8 cellular contexts compared by ENCODE assay signal in the genomic region with DNA sequence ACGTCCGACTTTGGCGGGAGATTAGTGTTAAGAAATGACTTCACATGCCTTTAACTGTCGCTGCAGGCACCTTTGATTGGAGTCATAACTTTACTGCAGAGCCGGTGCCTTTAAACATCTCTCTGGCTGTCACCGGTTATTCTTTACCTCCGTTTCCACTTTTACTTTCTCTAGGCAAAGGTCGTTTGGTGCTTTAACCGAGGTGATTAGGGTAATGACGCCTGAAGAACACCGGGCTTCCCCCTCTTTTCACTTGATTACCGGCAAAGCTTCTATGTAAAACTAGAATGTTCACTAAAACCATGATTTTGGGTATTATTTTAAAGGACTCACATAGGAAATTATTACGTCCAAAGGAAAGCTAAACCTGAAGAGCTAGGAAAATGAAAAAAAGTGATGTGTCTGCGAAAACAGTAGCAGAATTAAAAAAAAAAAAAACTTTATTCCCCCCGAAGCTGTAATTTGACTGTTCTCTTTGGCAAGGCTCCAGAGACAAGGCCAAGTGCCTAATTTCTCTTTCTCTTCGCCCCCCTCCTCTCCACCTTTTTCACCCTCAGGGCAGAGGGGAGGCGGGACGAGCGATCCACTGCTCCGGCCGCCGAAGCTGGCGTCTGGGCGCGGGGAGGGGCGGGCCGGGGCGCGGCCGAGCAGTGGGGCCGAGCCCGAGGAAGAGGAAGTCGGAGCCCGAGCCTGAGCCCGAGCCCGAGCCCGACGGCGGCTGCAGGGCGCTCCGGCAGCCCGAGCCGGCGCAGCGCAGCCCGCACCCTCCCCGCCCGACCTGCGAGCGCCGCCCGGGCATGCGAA. TPM values are rescaled to one million over a fixed set of nuclear protein-coding genes. Genes with fewer than 3 reads are reported as not detected.
DNase-seq lines count a peak whose midpoint lies in the region; ATAC-seq and TF ChIP-seq lines count a peak whose summit lies in the region.

A gene (plus strand): TSS at position 687 of the 804 bp plus-strand sequence. CDS start 133,797 bp downstream, outside the sequence.

- H3K27ac ChIP-seq in BLaER1 treated with 17β-estradiol and CSF1 and Interleukin-3, amounts not matched to agents 10 nM and 100 nM, result peak within 1 kb of the TSS in 8 of 11 experiments; percentile 15 to 55 (median 28); a peak in 8 of 22 replicates
- peak within 1 kb of the TSS; percentile 61 for H3K27ac ChIP-seq in SJCRH30

- DNase-seq in SJCRH30 (peak; percentile 83 to 90), head of caudate nucleus (peak in 38 of 42 donors; percentile 10 to 66 (median 31)), osteocyte (ENCODE audit: extremely low spot score, unreplicated experiment) (peak; percentile 87), ureter (ENCODE audit: low spot score) (peak; percentile 77)

- no peaks in the 10 kb centered on the region for H3K9me3 ChIP-seq in BLaER1 treated with 17β-estradiol and CSF1 and Interleukin-3, amounts not matched to agents 10 nM and 100 nM (replicated peaks in 1 of 11)
- H3K9me3 ChIP-seq in SJCRH30 (replicated peaks), result no peaks in the 10 kb centered on the region

- peak within 1 kb of the TSS; percentile 83 for H3K4me3 Mint-ChIP-seq in activated naive CD4-positive, alpha-beta T cell treated with anti-CD3 and anti-CD28 coated beads, Interleukin-2, amount 50 U/mL, for 24 hours
- H3K4me3 Mint-ChIP-seq in osteocyte (ENCODE audit: unreplicated experiment), result peak within 1 kb of the TSS; percentile 79

- peaks cover 0 to 23% (median 0%) of the 10 kb centered on the region in 11 experiments; a peak in 5 of 22 replicates for H4K20me1 ChIP-seq in BLaER1 treated with 17β-estradiol and CSF1 and Interleukin-3, amounts not matched to agents 10 nM and 100 nM

- no peak within 1 kb of the TSS for H3K27ac Mint-ChIP-seq in activated naive CD4-positive, alpha-beta T cell treated with anti-CD3 and anti-CD28 coated beads, Interleukin-2, amount 50 U/mL, for 24 hours
- peak within 1 kb of the TSS; percentile 39 for H3K27ac Mint-ChIP-seq in osteocyte (ENCODE audit: unreplicated experiment)

- H3K9me3 Mint-ChIP-seq in activated naive CD4-positive, alpha-beta T cell treated with anti-CD3 and anti-CD28 coated beads, Interleukin-2, amount 50 U/mL, for 24 hours, result no peaks in the 10 kb centered on the region
- no peaks in the 10 kb centered on the region for H3K9me3 Mint-ChIP-seq in osteocyte (ENCODE audit: unreplicated experiment)

- ATAC-seq in GM19328 (IDR thresholded peaks at IDR 0.05; ENCODE audit: unreplicated experiment) (peak; percentile 82), HG03439 (IDR thresholded peaks at IDR 0.05; ENCODE audit: unreplicated experiment) (peak; percentile 62)

- TF ChIP-seq CTCF in osteocyte (IDR thresholded peaks at IDR 0.05), result no peak

- H3K4me2 ChIP-seq in BLaER1 treated with 17β-estradiol and CSF1 and Interleukin-3, amounts not matched to agents 10 nM and 100 nM, result peak within 1 kb of the TSS; percentile 94 to 100 (median 99)

- H3K36me3 ChIP-seq in BLaER1 treated with 17β-estradiol and CSF1 and Interleukin-3, amounts not matched to agents 10 nM and 100 nM, result no peaks in the 10 kb centered on the region
- no peaks in the 10 kb centered on the region for H3K36me3 ChIP-seq in SJCRH30

- H3K4me1 Mint-ChIP-seq in activated naive CD4-positive, alpha-beta T cell treated with anti-CD3 and anti-CD28 coated beads, Interleukin-2, amount 50 U/mL, for 24 hours, result peaks cover 17% of the 10 kb centered on the region
- H3K4me1 Mint-ChIP-seq in osteocyte (ENCODE audit: unreplicated experiment), result peaks cover 12% of the 10 kb centered on the region

- peak within 1 kb of the TSS; percentile 62 to 80 (median 74) for H3K4me3 ChIP-seq in BLaER1 treated with 17β-estradiol and CSF1 and Interleukin-3, amounts not matched to agents 10 nM and 100 nM
- peak within 1 kb of the TSS; percentile 84 for H3K4me3 ChIP-seq in SJCRH30

- peaks cover 44 to 89% (median 51%) of the 10 kb centered on the region in 11 experiments for H3K27me3 ChIP-seq in BLaER1 treated with 17β-estradiol and CSF1 and Interleukin-3, amounts not matched to agents 10 nM and 100 nM
- H3K27me3 ChIP-seq in SJCRH30, result no peaks in the 10 kb centered on the region

- H3K9ac ChIP-seq in BLaER1 treated with 17β-estradiol and CSF1 and Interleukin-3, amounts not matched to agents 10 nM and 100 nM, result peak within 1 kb of the TSS; percentile 58 to 80 (median 66)

- H3K27me3 Mint-ChIP-seq in activated naive CD4-positive, alpha-beta T cell treated with anti-CD3 and anti-CD28 coated beads, Interleukin-2, amount 50 U/mL, for 24 hours, result peaks cover 49% of the 10 kb centered on the region
- H3K27me3 Mint-ChIP-seq in osteocyte (ENCODE audit: unreplicated experiment), result peaks cover 50% of the 10 kb centered on the region

- H3K4me1 ChIP-seq in BLaER1 treated with 17β-estradiol and CSF1 and Interleukin-3, amounts not matched to agents 10 nM and 100 nM, result peaks cover 0 to 11% (median 6%) of the 10 kb centered on the region in 10 experiments; a peak in 6 of 20 replicates
- H3K4me1 ChIP-seq in SJCRH30, result peaks cover 36% of the 10 kb centered on the region

- H3K36me3 Mint-ChIP-seq in activated naive CD4-positive, alpha-beta T cell treated with anti-CD3 and anti-CD28 coated beads, Interleukin-2, amount 50 U/mL, for 24 hours, result no peaks in the 10 kb centered on the region
- H3K36me3 Mint-ChIP-seq in osteocyte (ENCODE audit: unreplicated experiment), result no peaks in the 10 kb centered on the region

- intact Hi-C loops in head of caudate nucleus (cut with DNase I), result loop anchor here (10.0 kb wide), 1 partner anchor 135 kb away; no protein-coding TSS in a partner anchor

RNA-seq across cellular contexts. Expression of the gene that starts here (rescaled TPM):
- total RNA-seq in SJCRH30 (2014; rRNA removed; shearing (Covaris generic)), result 13.6 and 13.8 TPM in 2 replicates
- total RNA-seq in osteocyte, result 3.3 and 4.3 TPM in 2 replicates
- 78.9 TPM for total RNA-seq in ureter

Comparison
In these comparisons a context has a peak if more than half of its experiments do, and no peak if none do; other contexts are left out.
1. Peak in every context shown above with its lines: DNase-seq, ATAC-seq, H3K4me3 ChIP-seq and H3K27ac ChIP-seq.
2. DNase-seq: peak in every context shown above with its lines; median percentile 87 in osteocyte; 86 in SJCRH30; 77 in ureter; 31 in head of caudate nucleus.